In the genomic region with DNA sequence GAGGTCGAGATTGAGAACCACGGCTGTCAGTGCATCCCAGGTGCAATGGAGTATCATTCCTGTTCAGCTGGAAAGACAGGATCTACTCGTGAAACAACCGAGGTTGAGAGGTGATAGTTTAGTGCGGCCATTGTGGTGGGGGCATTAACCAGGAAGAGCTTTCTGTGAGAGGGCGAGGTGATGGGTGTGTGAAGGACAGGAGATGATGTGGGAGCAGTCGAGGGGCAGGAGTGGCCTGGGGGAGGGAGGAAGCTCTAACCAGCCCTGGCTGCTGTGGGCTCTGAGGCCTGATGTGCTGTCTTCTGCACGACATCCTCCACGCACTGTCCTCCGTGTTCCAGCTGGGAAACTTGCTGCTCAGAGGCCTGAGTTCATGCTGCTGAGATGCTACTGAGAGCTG, we compare ENCODE assay signal across 25 cellular contexts. TPM values are rescaled to one million over a fixed set of nuclear protein-coding genes. Genes with fewer than 3 reads are reported as not detected.
DNase-seq lines count a peak whose midpoint lies in the region; TF ChIP-seq lines count a peak whose summit lies in the region.
"Had no signal": no experiment of that assay in that cellular context is flagged by ENCODE, and none has a peak within 500 bp of the region (broad histone marks: within the 10 kb centered on the region; RNA-seq: fewer than 3 reads in every experiment).

No MANE protein-coding gene starts in this region.

- peak overlapping the region in 10 of 11 experiments; percentile 20 to 68 (median 52); a peak in 11 of 22 replicates for H3K4me2 ChIP-seq in BLaER1 treated with 17β-estradiol and CSF1 and Interleukin-3, amounts not matched to agents 10 nM and 100 nM
- H3K4me2 ChIP-seq in GM23248 (ENCODE audit: unreplicated experiment) = no peak overlapping the region
- H3K4me2 ChIP-seq in osteoblast (ENCODE audit: insufficient read depth, low read length) = no peak overlapping the region

- no peak overlapping the region for H3K9ac ChIP-seq in BLaER1 treated with 17β-estradiol and CSF1 and Interleukin-3, amounts not matched to agents 10 nM and 100 nM
- no peak overlapping the region for H3K9ac ChIP-seq in GM23248

- TF ChIP-seq CTCF in VCaP (conservative IDR thresholded peaks at IDR 0.05) = no peak
- no peak for TF ChIP-seq CTCF in osteoblast (IDR thresholded peaks at IDR 0.05; ENCODE audit: extremely low read depth, low read depth, low read length)

- peaks cover 36 to 45% (median 41%) of the 10 kb centered on the region in 10 experiments for H3K4me1 ChIP-seq in BLaER1 treated with 17β-estradiol and CSF1 and Interleukin-3, amounts not matched to agents 10 nM and 100 nM
- H3K4me1 ChIP-seq in GM23248 (ENCODE audit: insufficient read depth) (peaks cover 13% of the 10 kb centered on the region), osteoblast (ENCODE audit: insufficient read depth, low read length) (peaks cover 18% of the 10 kb centered on the region)
- H3K4me1 ChIP-seq: HAP-1 had no signal

- 0 out of 2 replicates have a peak, but pooled peaks cover 7% of the 10 kb centered on the region for H3F3A ChIP-seq in GM23248 (ENCODE audit: insufficient read depth)

- H3K79me2 ChIP-seq in GM23248 (ENCODE audit: insufficient read depth) (no peaks in the 10 kb centered on the region), osteoblast (ENCODE audit: insufficient read depth, low read length) (no peaks in the 10 kb centered on the region)

- peaks cover 13 to 28% (median 21%) of the 10 kb centered on the region in 11 experiments; a peak in 20 of 22 replicates for H3K36me3 ChIP-seq in BLaER1 treated with 17β-estradiol and CSF1 and Interleukin-3, amounts not matched to agents 10 nM and 100 nM
- peaks cover 6% of the 10 kb centered on the region; the same call in 1 of the 2 replicates for H3K36me3 ChIP-seq in GM23248 (ENCODE audit: low read depth)
- H3K36me3 ChIP-seq in osteoblast (ENCODE audit: insufficient read depth, low read length) = peaks cover 15% of the 10 kb centered on the region

- no peaks in the 10 kb centered on the region for H3K27me3 ChIP-seq in BLaER1 treated with 17β-estradiol and CSF1 and Interleukin-3, amounts not matched to agents 10 nM and 100 nM
- H3K27me3 ChIP-seq in GM23248 (replicated peaks; ENCODE audit: insufficient read depth) = no peaks in the 10 kb centered on the region
- H3K27me3 ChIP-seq in osteoblast (ENCODE audit: insufficient read depth, low read length) = peaks cover 19% of the 10 kb centered on the region
- H3K27me3 ChIP-seq: adrenal gland, pancreas, sigmoid colon, testis had no signal

- no peaks in the 10 kb centered on the region for H3K9me2 ChIP-seq in GM23248 (ENCODE audit: insufficient read depth)

- H2AFZ ChIP-seq in GM23248 = no peak overlapping the region
- no peak overlapping the region for H2AFZ ChIP-seq in osteoblast (ENCODE audit: low read length)

- DNase-seq in GM23248 = peak; percentile 32
- peak; percentile 80 for DNase-seq in islet precursor cell
- no peak for DNase-seq in retina
- DNase-seq in GDM1 (lab: John Stamatoyannopoulos, UW) = no peak
- DNase-seq in osteoblast (ENCODE audit: insufficient read length, low spot score, missing footprints) = no peak
- no peak for DNase-seq in activated T-cell treated with anti-CD3 and anti-CD28 coated beads for 4 hours
- DNase-seq: ACHN; activated CD4-positive, alpha-beta T cell treated with anti-CD3 and anti-CD28 coated beads, Interleukin-2, amount 50 U/mL, for 4 hours; activated CD8-positive, alpha-beta memory T cell treated with anti-CD3 and anti-CD28 coated beads, Interleukin-2, amount 50 U/mL, for 48 hours; activated effector memory CD4-positive, alpha-beta T cell treated with anti-CD3 and anti-CD28 coated beads, Interleukin-2, amount 50 U/mL, for 16 hours; adrenal gland; foreskin melanocyte; NCI-H1417; NCI-H774; pancreas; sigmoid colon; testis had no signal

- in situ Hi-C loops in GM23248 (cut with MboI) = no loop called here

- H3K9me3 ChIP-seq in BLaER1 treated with 17β-estradiol and CSF1 and Interleukin-3, amounts not matched to agents 10 nM and 100 nM (replicated peaks in 1 of 11) = no peaks in the 10 kb centered on the region
- H3K9me3 ChIP-seq in GM23248 (ENCODE audit: low read depth) = no peaks in the 10 kb centered on the region
- no peaks in the 10 kb centered on the region for H3K9me3 ChIP-seq in osteoblast (ENCODE audit: low read depth, low read length)
- H3K9me3 ChIP-seq: adrenal gland, HAP-1, pancreas, sigmoid colon, testis had no signal

- H4K20me1 ChIP-seq in BLaER1 treated with 17β-estradiol and CSF1 and Interleukin-3, amounts not matched to agents 10 nM and 100 nM = peaks cover 0 to 67% (median 42%) of the 10 kb centered on the region in 11 experiments; a peak in 17 of 22 replicates
- no peaks in the 10 kb centered on the region for H4K20me1 ChIP-seq in GM23248 (ENCODE audit: insufficient read depth)
- peaks cover 37% of the 10 kb centered on the region for H4K20me1 ChIP-seq in osteoblast (ENCODE audit: insufficient read depth, low read length)

- WGBS in GM23248 (ENCODE audit: low coverage in 1 of 2, low lambda C conversion rate in 2 of 2, missing lambda C conversion rate in 2 of 2), 2 experiments = 33 to 39% methylated on average over 10 of the region's 10 CpGs

- H3K27ac ChIP-seq in BLaER1 treated with 17β-estradiol and CSF1 and Interleukin-3, amounts not matched to agents 10 nM and 100 nM = no peak overlapping the region
- no peak overlapping the region for H3K27ac ChIP-seq in GM23248
- H3K27ac ChIP-seq in VCaP = peak overlapping the region; percentile 29; the same call in 1 of the 2 replicates
- H3K27ac ChIP-seq in osteoblast (ENCODE audit: low read depth, low read length) = no peak overlapping the region
- H3K27ac ChIP-seq: adrenal gland, pancreas, sigmoid colon, testis had no signal

- H3K4me3 ChIP-seq in BLaER1 treated with 17β-estradiol and CSF1 and Interleukin-3, amounts not matched to agents 10 nM and 100 nM = no peak overlapping the region
- no peak overlapping the region for H3K4me3 ChIP-seq in GM23248
- no peak overlapping the region for H3K4me3 ChIP-seq in osteoblast (ENCODE audit: insufficient read depth, low read length)
- H3K4me3 ChIP-seq: adrenal gland, HAP-1, pancreas, sigmoid colon, testis had no signal

RNA-seq across cellular contexts. Expression of a gene that starts 22.0 kb away (rescaled TPM):
- 47.9 and 48.1 TPM in 2 replicates for total RNA-seq in GM23248 (2014; rRNA removed; shearing (Covaris generic))
- polyA plus RNA-seq in GM23248 (2016; fragmentation: Nextera tagmentation; extraction: Ambion mirVana) = 61.4 and 67.1 TPM in 2 replicates
- 43.9 and 44.9 TPM in 2 replicates for total RNA-seq in osteoblast

RNA-seq across cellular contexts. Expression of a gene that starts 34.1 kb away (rescaled TPM):
- total RNA-seq in GM23248 (2014; rRNA removed; shearing (Covaris generic)) = not detected in 2 replicates
- polyA plus RNA-seq in GM23248 (2016; fragmentation: Nextera tagmentation; extraction: Ambion mirVana) = not detected in 2 replicates
- not detected in 2 replicates for total RNA-seq in osteoblast
- total RNA-seq: adrenal gland, HT1080, kidney, lung microvascular endothelial cell, SK-MEL-5, testis had no signal
- polyA plus RNA-seq: CD14-positive monocyte had no signal

Comparison
In these comparisons a context has a peak if more than half of its experiments do, and no peak if none do; other contexts are left out.
1. H3K4me2 ChIP-seq: peak in BLaER1 treated with 17β-estradiol and CSF1 and Interleukin-3, amounts not matched to agents 10 nM and 100 nM (10 of 11); none in GM23248 (single experiment) and osteoblast (single experiment).
2. DNase-seq: peak in GM23248 (single experiment) and islet precursor cell (single experiment); none in retina (single experiment), GDM1 (single experiment), osteoblast (single experiment) and activated T-cell treated with anti-CD3 and anti-CD28 coated beads for 4 hours (single experiment).